Comparison of ENCODE assay signal across 26 cellular contexts in genomic region chrX:64350521-64350920, GRCh38. TPM values are rescaled to one million over a fixed set of nuclear protein-coding genes. Genes with fewer than 3 reads are reported as not detected.
DNase-seq lines count a peak whose midpoint lies in the region; ATAC-seq, FAIRE-seq and TF ChIP-seq lines count a peak whose summit lies in the region.
"Had no signal": no experiment of that assay in that cellular context is flagged by ENCODE, and none has a peak within 500 bp of the region (broad histone marks: within the 10 kb centered on the region; RNA-seq: fewer than 3 reads in every experiment).

No MANE protein-coding gene starts in this region.

- peak overlapping the region; percentile 77 to 78 for H3K27ac Mint-ChIP-seq in natural killer cell
- H3K27ac Mint-ChIP-seq in natural killer cell treated with Interleukin-12 subunit alpha and Interleukin-12 subunit beta and Interleukin-15 and Interleukin-18, amount 100 ng/mL, for 72 hours: no peak overlapping the region
- peak overlapping the region; percentile 42 to 83 (median 68) for H3K27ac Mint-ChIP-seq in immature natural killer cell
- H3K27ac Mint-ChIP-seq: CD14-positive monocyte; CD4-positive, alpha-beta T cell had no signal

- H3K9me3 ChIP-seq in small intestine (ENCODE audit: control insufficient read depth, low read depth): no peaks in the 10 kb centered on the region
- H3K9me3 ChIP-seq: BE2C; BLaER1 treated with 17β-estradiol and CSF1 and Interleukin-3, amounts not matched to agents 10 nM and 100 nM had no signal

- peak; percentile 23 for FAIRE-seq in small intestine (lab: Jason Lieb, UNC)
- FAIRE-seq: A204.1, D721Med, GM12878, GM19239, H1 had no signal

- H3K27me3 ChIP-seq in small intestine (ENCODE audit: control insufficient read depth in 2 of 2, insufficient read depth in 2 of 2, low read length in 2 of 2): no peaks in the 10 kb centered on the region
- H3K27me3 ChIP-seq: BE2C had no signal

- H3K4me3 ChIP-seq in small intestine (ENCODE audit: low read depth in 1 of 2, low read length in 2 of 2): no peak overlapping the region
- H3K4me3 ChIP-seq: BLaER1 treated with 17β-estradiol and CSF1 and Interleukin-3, amounts not matched to agents 10 nM and 100 nM; GM12878; GM23248 had no signal

- H3K27ac ChIP-seq in small intestine (ENCODE audit: low read depth in 1 of 2, low read length in 1 of 2): no peak overlapping the region
- H3K27ac ChIP-seq: 22Rv1; BLaER1 treated with 17β-estradiol and CSF1 and Interleukin-3, amounts not matched to agents 10 nM and 100 nM; GM23248 had no signal

- H3K36me3 Mint-ChIP-seq in natural killer cell (no peaks in the 10 kb centered on the region), immature natural killer cell (peaks cover 0 to 30% (median 22%) of the 10 kb centered on the region in 3 donors)
- peaks cover 12% of the 10 kb centered on the region for H3K36me3 Mint-ChIP-seq in natural killer cell treated with Interleukin-12 subunit alpha and Interleukin-12 subunit beta and Interleukin-15 and Interleukin-18, amount 100 ng/mL, for 72 hours

- DNase-seq in natural killer cell (no peak), immature natural killer cell (peak in 2 of 3 donors; percentile 4 to 7), small intestine (no peak), NCI-H1092 (lab: John Stamatoyannopoulos, UW) (no peak), LoVo (ENCODE audit: low spot score) (no peak)
- no peak for DNase-seq in natural killer cell treated with Interleukin-12 subunit alpha and Interleukin-12 subunit beta and Interleukin-15 and Interleukin-18, amount 100 ng/mL, for 72 hours (ENCODE audit: low spot score)
- DNase-seq: ACHN; AML-193; BE2C; CD4-positive, alpha-beta T cell; CD8-positive, alpha-beta memory T cell; DMS 273 treated with DMSO at 0.1 percent for 48 hours; DMS79; EL; GDM1; GM23248; H7; HCEC 1CT had no signal

- H3K4me1 Mint-ChIP-seq in natural killer cell: peaks cover 18 to 28% of the 10 kb centered on the region in 2 donors
- H3K4me1 Mint-ChIP-seq in natural killer cell treated with Interleukin-12 subunit alpha and Interleukin-12 subunit beta and Interleukin-15 and Interleukin-18, amount 100 ng/mL, for 72 hours (ENCODE audit: low read depth in 2 of 2): peaks cover 9 to 17% of the 10 kb centered on the region in 2 donors
- peaks cover 25 to 33% of the 10 kb centered on the region in 2 donors for H3K4me1 Mint-ChIP-seq in immature natural killer cell
- H3K4me1 Mint-ChIP-seq: CD14-positive monocyte had no signal

- H3K9me3 Mint-ChIP-seq in natural killer cell (no peaks in the 10 kb centered on the region), immature natural killer cell (no peaks in the 10 kb centered on the region)
- H3K9me3 Mint-ChIP-seq in natural killer cell treated with Interleukin-12 subunit alpha and Interleukin-12 subunit beta and Interleukin-15 and Interleukin-18, amount 100 ng/mL, for 72 hours: no peaks in the 10 kb centered on the region
- H3K9me3 Mint-ChIP-seq: CD4-positive, alpha-beta T cell; CD8-positive, alpha-beta memory T cell had no signal

- no peak for TF ChIP-seq CTCF in natural killer cell (IDR thresholded peaks at IDR 0.05)

- 41 to 52% (median 46%) methylated on average over 1 of the region's 1 CpG for WGBS in small intestine, 3 donors

- intact Hi-C loops in natural killer cell (cut with micrococcal nuclease): no loop called here

- H3K4me3 Mint-ChIP-seq in natural killer cell: peak overlapping the region; percentile 33
- H3K4me3 Mint-ChIP-seq in natural killer cell treated with Interleukin-12 subunit alpha and Interleukin-12 subunit beta and Interleukin-15 and Interleukin-18, amount 100 ng/mL, for 72 hours: no peak overlapping the region
- peak overlapping the region in 4 of 5 donors; percentile 19 to 51 (median 36) for H3K4me3 Mint-ChIP-seq in immature natural killer cell
- H3K4me3 Mint-ChIP-seq: CD14-positive monocyte; CD4-positive, alpha-beta T cell; CD8-positive, alpha-beta memory T cell had no signal

- H3K4me1 ChIP-seq in small intestine (ENCODE audit: control insufficient read depth in 2 of 2, insufficient read depth in 1 of 2, low read depth in 1 of 2, low read length in 1 of 2): no peaks in the 10 kb centered on the region
- H3K4me1 ChIP-seq: BE2C; BLaER1 treated with 17β-estradiol and CSF1 and Interleukin-3, amounts not matched to agents 10 nM and 100 nM had no signal

- no peaks in the 10 kb centered on the region for H3K36me3 ChIP-seq in small intestine (ENCODE audit: control insufficient read depth in 2 of 2, insufficient read depth in 2 of 2, low read length in 2 of 2)
- H3K36me3 ChIP-seq: BE2C had no signal

- ATAC-seq in natural killer cell: peak in 2 of 3 donors; percentile 68 to 82
- no peak for ATAC-seq in natural killer cell treated with Interleukin-12 subunit alpha and Interleukin-12 subunit beta and Interleukin-15 and Interleukin-18, amount 100 ng/mL, for 72 hours
- ATAC-seq: GM12878 had no signal

- H3K27me3 Mint-ChIP-seq in natural killer cell (ENCODE audit: low read depth in 2 of 2) (no peaks in the 10 kb centered on the region), immature natural killer cell (ENCODE audit: low read depth in 3 of 3) (peaks cover 0 to 4% (median 1%) of the 10 kb centered on the region in 3 donors)
- H3K27me3 Mint-ChIP-seq in natural killer cell treated with Interleukin-12 subunit alpha and Interleukin-12 subunit beta and Interleukin-15 and Interleukin-18, amount 100 ng/mL, for 72 hours: no peaks in the 10 kb centered on the region
- H3K27me3 Mint-ChIP-seq: CD4-positive, alpha-beta T cell had no signal

RNA-seq across cellular contexts. Expression of gene MTMR8, which starts 44.7 kb away (rescaled TPM):
- 1 to 10 TPM; 5.7 to 9.3 (median 7.9) TPM for total RNA-seq in natural killer cell
- total RNA-seq in natural killer cell treated with Interleukin-12 subunit alpha and Interleukin-12 subunit beta and Interleukin-15 and Interleukin-18, amount 100 ng/mL, for 72 hours: 1 to 10 TPM; 6.4 to 6.8 TPM
- polyA plus RNA-seq in immature natural killer cell (1 to 10 TPM; 2.8 to 3.8 (median 3.6) TPM), small intestine (1 to 10 TPM in 2 of 3 donors, under 1 TPM in 1; 0.67 to 1.4 (median 1.2) TPM)
- total RNA-seq: GM23248 had no signal

Comparison
In these comparisons a context has a peak if more than half of its experiments do, and no peak if none do; other contexts are left out.
1. ATAC-seq: peak in natural killer cell (2 of 3); none in natural killer cell treated with Interleukin-12 subunit alpha and Interleukin-12 subunit beta and Interleukin-15 and Interleukin-18, amount 100 ng/mL, for 72 hours (0 of 2).
2. H3K27ac Mint-ChIP-seq: peak in natural killer cell (2 of 2) and immature natural killer cell (6 of 6); none in natural killer cell treated with Interleukin-12 subunit alpha and Interleukin-12 subunit beta and Interleukin-15 and Interleukin-18, amount 100 ng/mL, for 72 hours (0 of 2).
3. DNase-seq: peak in immature natural killer cell (2 of 3); none in natural killer cell (single experiment), natural killer cell treated with Interleukin-12 subunit alpha and Interleukin-12 subunit beta and Interleukin-15 and Interleukin-18, amount 100 ng/mL, for 72 hours (single experiment), small intestine (single experiment), NCI-H1092 (single experiment) and LoVo (single experiment).